In genomic region chr1:200724064-200724463, GRCh38 we compare ENCODE assay signal across 25 cellular contexts. TPM values are rescaled to one million over a fixed set of nuclear protein-coding genes. Genes with fewer than 3 reads are reported as not detected.
DNase-seq lines count a peak whose midpoint lies in the region; ATAC-seq, FAIRE-seq and TF ChIP-seq lines count a peak whose summit lies in the region.
"Had no signal": no experiment of that assay in that cellular context is flagged by ENCODE, and none has a peak within 500 bp of the region (broad histone marks: within the 10 kb centered on the region; RNA-seq: fewer than 3 reads in every experiment).

No MANE protein-coding gene starts in this region.

- TF ChIP-seq CTCF in A549 (IDR thresholded peaks at IDR 0.05) (no peak), mammary epithelial cell (conservative IDR thresholded peaks at IDR 0.05 in 1 of 2, IDR thresholded peaks at IDR 0.05 in 1 of 2; ENCODE audit: extremely low read depth in 1 of 2, insufficient read depth in 1 of 2, low read depth in 1 of 2, low read length in 2 of 2) (no peak), neural crest cell (conservative IDR thresholded peaks at IDR 0.05) (no peak), type B pancreatic cell (conservative IDR thresholded peaks at IDR 0.05) (no peak)

- in situ Hi-C loops in mammary epithelial cell (cut with MboI; ENCODE audit: low sequenced_read_pairs in 2 of 2), result no loop called here

- FAIRE-seq in A549 (lab: Jason Lieb, UNC), result peak; percentile 43

- no peak for TF ChIP-seq POLR2A in A549 (IDR thresholded peaks at IDR 0.05; ENCODE audit: low read length)

- no peaks in the 10 kb centered on the region for H3K36me3 Mint-ChIP-seq in neural crest cell (ENCODE audit: low read depth)
- H3K36me3 Mint-ChIP-seq in type B pancreatic cell, result no peaks in the 10 kb centered on the region

- H4K20me1 ChIP-seq in mammary epithelial cell (ENCODE audit: insufficient read depth, low read length), result no peaks in the 10 kb centered on the region

- CTCF ChIA-PET in A549 (lab: Yijun Ruan, JAX), result interaction anchor here (0.6 kb wide), 1 partner anchor 176 kb away, joined by 4 read pairs; no protein-coding TSS in a partner anchor
- CTCF ChIA-PET in mammary epithelial cell (lab: Charles Lee; ENCODE audit: low non-redundant PET), result interaction anchor here (0.6 kb wide), 1 partner anchor 167 kb away, joined by 3 read pairs; no protein-coding TSS in a partner anchor

- no peaks in the 10 kb centered on the region for H3K27me3 ChIP-seq in mammary epithelial cell (ENCODE audit: insufficient read depth, low read length)
- H3K27me3 ChIP-seq: dorsolateral prefrontal cortex, SJSA1, vagina had no signal

- no TSS peak for BruUV-seq in mammary epithelial cell (replicated peaks; lab: Mats Ljungman, UMichigan)

- intact Hi-C loops in mammary epithelial cell (cut with micrococcal nuclease), result no loop called here

- no peak overlapping the region for H3K4me2 ChIP-seq in A549
- no peak overlapping the region for H3K4me2 ChIP-seq in mammary epithelial cell (ENCODE audit: insufficient read depth, low read depth, low read length)

- H3K9me3 Mint-ChIP-seq in neural crest cell, result no peaks in the 10 kb centered on the region
- no peaks in the 10 kb centered on the region for H3K9me3 Mint-ChIP-seq in type B pancreatic cell
- H3K9me3 Mint-ChIP-seq: activated B cell treated with CpG ODN at 0.5 μM for 24 hours; activated naive CD4-positive, alpha-beta T cell treated with anti-CD3 and anti-CD28 coated beads for 36 hours had no signal

- no peak overlapping the region for H3K9ac ChIP-seq in mammary epithelial cell (ENCODE audit: insufficient read depth, low read length)

- dilution Hi-C loops in mammary epithelial cell (cut with HindIII; ENCODE audit: low sequenced_read_pairs), result no loop called here

- H3K4me3 Mint-ChIP-seq in neural crest cell (no peak overlapping the region), type B pancreatic cell (no peak overlapping the region)
- H3K4me3 Mint-ChIP-seq: activated B cell treated with CpG ODN at 0.5 μM for 24 hours; activated naive CD4-positive, alpha-beta T cell treated with anti-CD3 and anti-CD28 coated beads for 36 hours had no signal

- no peaks in the 10 kb centered on the region for H3K9me3 ChIP-seq in A549
- no peaks in the 10 kb centered on the region for H3K9me3 ChIP-seq in mammary epithelial cell (replicated peaks; ENCODE audit: insufficient read depth, low read length)
- H3K9me3 ChIP-seq: SJSA1, vagina had no signal

- H2AFZ ChIP-seq in mammary epithelial cell (ENCODE audit: low read depth, low read length), result peak overlapping the region; percentile 44

- ATAC-seq in A549 (peak in 1 of 2 experiments; percentile 55; a peak in 2 of 6 replicates), GM21576 (IDR thresholded peaks at IDR 0.05; ENCODE audit: unreplicated experiment) (no peak), HG03521 (IDR thresholded peaks at IDR 0.05; ENCODE audit: unreplicated experiment) (no peak), GM21619 (IDR thresholded peaks at IDR 0.05; ENCODE audit: unreplicated experiment) (no peak)

- H3K4me1 Mint-ChIP-seq in neural crest cell (peaks cover 19% of the 10 kb centered on the region), type B pancreatic cell (ENCODE audit: unreplicated experiment) (no peaks in the 10 kb centered on the region)
- H3K4me1 Mint-ChIP-seq: activated B cell treated with CpG ODN at 0.5 μM for 24 hours had no signal

- H3K27ac Mint-ChIP-seq in neural crest cell (ENCODE audit: unreplicated experiment) (peak overlapping the region; percentile 24), type B pancreatic cell (no peak overlapping the region)
- H3K27ac Mint-ChIP-seq: activated B cell treated with CpG ODN at 0.5 μM for 24 hours; activated naive CD4-positive, alpha-beta T cell treated with anti-CD3 and anti-CD28 coated beads for 36 hours had no signal

- DNase-seq in A549 (ENCODE audit: low read depth in 1 of 2, low spot score in 1 of 2) (no peak), LHCN-M2 (ENCODE audit: low read depth) (peak; percentile 64), mammary epithelial cell (peak; percentile 70), neural crest cell (ENCODE audit: low read depth, low spot score) (no peak), type B pancreatic cell (ENCODE audit: extremely low spot score, unreplicated experiment) (no peak)
- DNase-seq: ACHN; activated B cell treated with CpG ODN at 0.5 μM for 24 hours; activated naive CD4-positive, alpha-beta T cell treated with anti-CD3 and anti-CD28 coated beads for 36 hours; activated T-cell treated with anti-CD3 and anti-CD28 coated beads, Interleukin-2, amount 50 U/mL, for 48 hours; amygdala; central memory CD4-positive, alpha-beta T cell; dorsolateral prefrontal cortex; erythroblast; KBM-7; NCI-H187 treated with DMSO at 0.1 percent for 48 hours; NCI-H226; NCI-H82; retina; stimulated activated CD4-positive, alpha-beta T cell treated with anti-CD3 and anti-CD28 coated beads, Interleukin-12 subunit alpha, Interleukin-12 subunit beta, amount 100 ng/mL, for 4 hours had no signal

- H3K4me1 ChIP-seq in A549 (no peaks in the 10 kb centered on the region), mammary epithelial cell (ENCODE audit: insufficient read depth, low read length) (no peaks in the 10 kb centered on the region)
- H3K4me1 ChIP-seq: SJSA1, vagina had no signal

- H3K79me2 ChIP-seq in mammary epithelial cell (ENCODE audit: insufficient read depth, low read length), result no peaks in the 10 kb centered on the region

- no peak for TF ChIP-seq RAD21 in A549 (conservative IDR thresholded peaks at IDR 0.05 in 1 of 2, IDR thresholded peaks at IDR 0.05 in 1 of 2)

- POLR2A ChIA-PET in A549 (lab: Yijun Ruan, JAX), result no interaction called here

- TF ChIP-seq EP300 in A549 (IDR thresholded peaks at IDR 0.05), result no peak

- H3K36me3 ChIP-seq in mammary epithelial cell (ENCODE audit: insufficient read depth, low read length), result no peaks in the 10 kb centered on the region
- H3K36me3 ChIP-seq: SJSA1, vagina had no signal

- H3K4me3 ChIP-seq in A549 (no peak overlapping the region), mammary epithelial cell (replicated peaks in 1 of 3; ENCODE audit: insufficient read depth in 1 of 3, low read depth in 2 of 3, low read length in 3 of 3) (no peak overlapping the region)
- H3K4me3 ChIP-seq: dorsolateral prefrontal cortex, SJSA1, vagina had no signal

- H3K27me3 Mint-ChIP-seq in neural crest cell (ENCODE audit: low read depth) (no peaks in the 10 kb centered on the region), type B pancreatic cell (no peaks in the 10 kb centered on the region)

- H3K27ac ChIP-seq in A549 (no peak overlapping the region), mammary epithelial cell (ENCODE audit: insufficient read depth, low read depth, low read length) (no peak overlapping the region)
- H3K27ac ChIP-seq: C4-2B, dorsolateral prefrontal cortex, SJSA1, vagina had no signal

TF ChIP-seq in A549, 52 proteins besides CTCF, POLR2A, EP300 and RAD21:
- TF ChIP-seq ATOH8 (CRISPR knock-in tag; IDR thresholded peaks at IDR 0.05; ENCODE audit: low read depth) (no peak), USF2 (IDR thresholded peaks at IDR 0.05) (no peak), HOXA7 (CRISPR knock-in tag; IDR thresholded peaks at IDR 0.05) (no peak), BHLHE40 (IDR thresholded peaks at IDR 0.05; ENCODE audit: low read depth, low read length) (no peak)

RNA-seq across cellular contexts. Expression of gene CAMSAP2, which starts 14.6 kb away (rescaled TPM):
- polyA plus RNA-seq in A549 (2011; rRNA removed) (28.4 and 28.5 TPM in 2 replicates), A549 (2017; fragmentation: RNase III; extraction: RNeasy Plus Mini Kit Qiagen cat#74134 plus additional on column Dnase treatment) (17.3 to 18.1 TPM (median 17.6 TPM) in 3 replicates), mammary epithelial cell (17.9 TPM)
- 3.5 and 4.0 TPM in 2 replicates for polyA plus RNA-seq in A549 (2012; cell fraction: cytosol; rRNA removed)
- 2.0 and 3.4 TPM in 2 replicates for polyA plus RNA-seq in A549 (2012; cell fraction: nucleus; rRNA removed)
- 18.7 and 22.2 TPM in 2 replicates for polyA minus RNA-seq in A549 (2011; rRNA and poly(A)+ RNA removed)
- total RNA-seq in LHCN-M2 (2014; rRNA removed) (30.8 and 35.2 TPM in 2 replicates), mammary epithelial cell (100 to 1,000 TPM in 1 of 2 donors, 10 to 100 TPM in 1; 79.7 to 118 TPM), neural crest cell (40.3 and 44.8 TPM in 2 replicates), type B pancreatic cell (ENCODE audit: low replicate concordance) (27.4 and 28.5 TPM in 2 replicates)
- 10.9 TPM for polyA plus RNA-seq in LHCN-M2 (2012)
- 107 TPM for polyA minus RNA-seq in mammary epithelial cell

RNA-seq across cellular contexts. Expression of gene DDX59, which starts 54.4 kb away (rescaled TPM):
- polyA plus RNA-seq in A549 (2011; rRNA removed), result 28.7 and 42.9 TPM in 2 replicates
- 9.3 and 9.9 TPM in 2 replicates for polyA plus RNA-seq in A549 (2012; cell fraction: cytosol; rRNA removed)
- 4.6 and 9.1 TPM in 2 replicates for polyA plus RNA-seq in A549 (2012; cell fraction: nucleus; rRNA removed)
- polyA plus RNA-seq in A549 (2017; fragmentation: RNase III; extraction: RNeasy Plus Mini Kit Qiagen cat#74134 plus additional on column Dnase treatment), result 16.0 to 16.6 TPM (median 16.3 TPM) in 3 replicates
- polyA minus RNA-seq in A549 (2011; rRNA and poly(A)+ RNA removed), result 20.9 and 23.3 TPM in 2 replicates
- 15.8 and 21.2 TPM in 2 replicates for total RNA-seq in LHCN-M2 (2014; rRNA removed)
- 6.5 TPM for polyA plus RNA-seq in LHCN-M2 (2012)
- 10 to 100 TPM in 1 of 2 donors, 1 to 10 TPM in 1; 8.7 to 20.0 TPM for total RNA-seq in mammary epithelial cell
- polyA plus RNA-seq in mammary epithelial cell, result 9.2 TPM
- 11.5 TPM for polyA minus RNA-seq in mammary epithelial cell
- total RNA-seq in neural crest cell, result 18.0 and 19.7 TPM in 2 replicates
- total RNA-seq in type B pancreatic cell (ENCODE audit: low replicate concordance), result 17.1 and 19.0 TPM in 2 replicates

Comparison
In these comparisons a context has a peak if more than half of its experiments do, and no peak if none do; other contexts are left out.
1. DNase-seq: peak in LHCN-M2 (single experiment) and mammary epithelial cell (single experiment); none in A549 (0 of 2), neural crest cell (single experiment) and type B pancreatic cell (single experiment).